Comparison of ENCODE assay signal across 19 cellular contexts in the genomic region with DNA sequence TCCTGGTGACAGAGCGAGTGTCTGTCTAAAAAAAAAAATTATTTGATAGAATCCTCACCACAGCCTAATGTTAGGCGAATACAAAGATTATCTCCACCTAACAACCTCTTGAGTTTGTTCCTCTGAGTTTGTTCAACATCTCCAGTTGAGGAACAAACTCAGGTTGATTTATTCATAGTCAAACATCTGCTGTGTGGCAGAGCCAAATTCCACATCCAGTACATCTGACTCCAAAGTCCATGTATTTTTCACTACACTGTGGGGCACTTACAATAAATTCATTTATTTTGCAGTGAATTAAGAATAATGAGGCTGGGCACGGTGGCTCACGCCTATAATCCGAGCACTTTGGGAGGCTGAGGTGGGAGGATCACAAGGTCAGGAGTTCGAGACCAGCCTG. TPM values are rescaled to one million over a fixed set of nuclear protein-coding genes. Genes with fewer than 3 reads are reported as not detected.
DNase-seq lines count a peak whose midpoint lies in the region; ATAC-seq, FAIRE-seq and TF ChIP-seq lines count a peak whose summit lies in the region.
"Had no signal": no experiment of that assay in that cellular context is flagged by ENCODE, and none has a peak within 500 bp of the region (broad histone marks: within the 10 kb centered on the region; RNA-seq: fewer than 3 reads in every experiment).

No MANE protein-coding gene starts in this region.

- no peak overlapping the region for H3K4me3 ChIP-seq in osteoblast (ENCODE audit: insufficient read depth, low read length)
- H3K4me3 ChIP-seq: A549; BLaER1 treated with 17β-estradiol and CSF1 and Interleukin-3, amounts not matched to agents 10 nM and 100 nM had no signal

- no peak overlapping the region for H3K4me2 ChIP-seq in osteoblast (ENCODE audit: insufficient read depth, low read length)
- H3K4me2 ChIP-seq: A549; BLaER1 treated with 17β-estradiol and CSF1 and Interleukin-3, amounts not matched to agents 10 nM and 100 nM had no signal

- no peaks in the 10 kb centered on the region for H3K9me3 ChIP-seq in osteoblast (ENCODE audit: low read depth, low read length)
- H3K9me3 ChIP-seq: A549; BLaER1 treated with 17β-estradiol and CSF1 and Interleukin-3, amounts not matched to agents 10 nM and 100 nM; Caco-2 had no signal

- peak; percentile 61 for ATAC-seq in left lobe of liver
- ATAC-seq: A549; CD8-positive, alpha-beta T cell had no signal

- FAIRE-seq in D721Med (lab: Jason Lieb, UNC): no peak
- FAIRE-seq: A549, G401.6, GM12891, GM19239 had no signal

- DNase-seq in left lobe of liver (ENCODE audit: low spot score) (no peak), osteoblast (ENCODE audit: insufficient read length, low spot score, missing footprints) (peak; percentile 18), D721Med (ENCODE audit: insufficient read length, low spot score) (no peak), DMS153 (lab: John Stamatoyannopoulos, UW) (no peak)
- no peak for DNase-seq in activated CD8-positive, alpha-beta memory T cell treated with anti-CD3 and anti-CD28 coated beads for 24 hours
- DNase-seq: AML-193; Caco-2; Calu3; CD4-positive, alpha-beta T cell; CD8-positive, alpha-beta T cell; DMS 273 treated with DMSO at 0.1 percent for 48 hours; DMS79 treated with DMSO at 0.1 percent for 48 hours; GF-D8 had no signal

- H2AFZ ChIP-seq in osteoblast (ENCODE audit: low read length): no peak overlapping the region

- H4K20me1 ChIP-seq in osteoblast (ENCODE audit: insufficient read depth, low read length): no peaks in the 10 kb centered on the region
- H4K20me1 ChIP-seq: BLaER1 treated with 17β-estradiol and CSF1 and Interleukin-3, amounts not matched to agents 10 nM and 100 nM had no signal

- TF ChIP-seq CTCF in osteoblast (IDR thresholded peaks at IDR 0.05; ENCODE audit: extremely low read depth, low read depth, low read length) (no peak), D721Med (IDR thresholded peaks at IDR 0.05; ENCODE audit: insufficient read depth, missing control alignments) (no peak)

- no peaks in the 10 kb centered on the region for H3K36me3 ChIP-seq in osteoblast (ENCODE audit: insufficient read depth, low read length)

- H3K4me1 ChIP-seq in osteoblast (ENCODE audit: insufficient read depth, low read length): no peaks in the 10 kb centered on the region
- H3K4me1 ChIP-seq: A549, Caco-2 had no signal

- no peaks in the 10 kb centered on the region for H3K79me2 ChIP-seq in osteoblast (ENCODE audit: insufficient read depth, low read length)

- H3K27me3 ChIP-seq in osteoblast (ENCODE audit: insufficient read depth, low read length): no peaks in the 10 kb centered on the region
- H3K27me3 ChIP-seq: BLaER1 treated with 17β-estradiol and CSF1 and Interleukin-3, amounts not matched to agents 10 nM and 100 nM had no signal

- H3K27ac ChIP-seq in osteoblast (ENCODE audit: low read depth, low read length): no peak overlapping the region
- H3K27ac ChIP-seq: A549; BLaER1 treated with 17β-estradiol and CSF1 and Interleukin-3, amounts not matched to agents 10 nM and 100 nM; C4-2B had no signal

RNA-seq across cellular contexts. Expression of gene KIF24, which starts 53.3 kb away (rescaled TPM):
- total RNA-seq in left lobe of liver (0.33 TPM), osteoblast (1.8 TPM in 2 replicates)

RNA-seq across cellular contexts. Expression of gene NUDT2, which starts 53.6 kb away (rescaled TPM):
- total RNA-seq in left lobe of liver: 8.7 TPM
- 15.2 and 18.3 TPM in 2 replicates for total RNA-seq in osteoblast
